In genomic region chr20:62288535-62289105, GRCh38 we compare ENCODE assay signal across 22 cellular contexts. TPM values are rescaled to one million over a fixed set of nuclear protein-coding genes. Genes with fewer than 3 reads are reported as not detected.
DNase-seq lines count a peak whose midpoint lies in the region; ATAC-seq and TF ChIP-seq lines count a peak whose summit lies in the region.
"Had no signal": no experiment of that assay in that cellular context is flagged by ENCODE, and none has a peak within 500 bp of the region (broad histone marks: within the 10 kb centered on the region; RNA-seq: fewer than 3 reads in every experiment).

No MANE protein-coding gene starts in this region.

- H3K18ac ChIP-seq in H9 (ENCODE audit: insufficient read length, low read depth, low read length) (no peak overlapping the region), neuronal stem cell (ENCODE audit: low read length) (no peak overlapping the region)

- TF ChIP-seq CTCF in H9 (conservative IDR thresholded peaks at IDR 0.05) (no peak), CD14-positive monocyte (IDR thresholded peaks at IDR 0.05) (no peak)

- H3K36me3 ChIP-seq in neuronal stem cell (replicated peaks in 1 of 2; ENCODE audit: control insufficient read depth in 2 of 2, insufficient read depth in 2 of 2, low read length in 2 of 2) = peaks cover 31 to 76% of the 10 kb centered on the region in 2 donors

- H3K14ac ChIP-seq in H9 (ENCODE audit: insufficient read depth, low read length) = no peak overlapping the region; the same call in 1 of the 2 replicates
- no peak overlapping the region for H3K14ac ChIP-seq in neuronal stem cell (ENCODE audit: low read length)

- H2AFZ ChIP-seq in H9 (ENCODE audit: low read length) (no peak overlapping the region), neuronal stem cell (ENCODE audit: low read length) (no peak overlapping the region)

- H3K56ac ChIP-seq in H9 (ENCODE audit: insufficient read length, low read depth, low read length) = no peak overlapping the region

- no peak overlapping the region for H4K5ac ChIP-seq in H9 (ENCODE audit: insufficient read length, low read depth, low read length)

- H3K27ac ChIP-seq in H9 (ENCODE audit: insufficient read length, low read depth, low read length) = no peak overlapping the region
- H3K27ac ChIP-seq in neuronal stem cell (replicated peaks; ENCODE audit: low read length) = no peak overlapping the region
- H3K27ac ChIP-seq: BLaER1 treated with 17β-estradiol and CSF1 and Interleukin-3, amounts not matched to agents 10 nM and 100 nM; SJSA1 had no signal

- H3K4me1 Mint-ChIP-seq in H9 (no peaks in the 10 kb centered on the region), CD14-positive monocyte (no peaks in the 10 kb centered on the region)
- H3K4me1 Mint-ChIP-seq in central memory CD8-positive, alpha-beta T cell = peaks cover 16% of the 10 kb centered on the region

- H3K9me3 Mint-ChIP-seq in H9 (no peaks in the 10 kb centered on the region; a peak in 1 of 5 replicates), CD14-positive monocyte (peaks cover 0 to 3% (median 0%) of the 10 kb centered on the region in 7 donors)
- H3K9me3 Mint-ChIP-seq in central memory CD8-positive, alpha-beta T cell = no peaks in the 10 kb centered on the region
- H3K9me3 Mint-ChIP-seq: CD8-positive, alpha-beta memory T cell had no signal

- no peaks in the 10 kb centered on the region for H3K27me3 Mint-ChIP-seq in H9 (ENCODE audit: low read depth)
- no peaks in the 10 kb centered on the region for H3K27me3 Mint-ChIP-seq in central memory CD8-positive, alpha-beta T cell
- H3K27me3 Mint-ChIP-seq in CD14-positive monocyte (ENCODE audit: low read depth in 3 of 3) = no peaks in the 10 kb centered on the region
- H3K27me3 Mint-ChIP-seq: CD8-positive, alpha-beta memory T cell had no signal

- H3K4me1 ChIP-seq in H9 (ENCODE audit: insufficient read depth, low read length) (no peaks in the 10 kb centered on the region), neuronal stem cell (ENCODE audit: control insufficient read depth in 2 of 2, insufficient read depth in 1 of 2, low read depth in 1 of 2, low read length in 2 of 2) (no peaks in the 10 kb centered on the region)
- H3K4me1 ChIP-seq: SJSA1 had no signal

- no peak overlapping the region for H4K8ac ChIP-seq in H9 (replicated peaks; ENCODE audit: insufficient read length, low read depth, low read length)
- peak overlapping the region; percentile 17 for H4K8ac ChIP-seq in neuronal stem cell (ENCODE audit: low read depth, low read length)

- H2AK5ac ChIP-seq in H9 (ENCODE audit: insufficient read length, low read length) = no peak overlapping the region
- no peak overlapping the region for H2AK5ac ChIP-seq in neuronal stem cell (ENCODE audit: low read depth, low read length)

- H3K27ac Mint-ChIP-seq in H9 (peak overlapping the region; percentile 7 to 52 (median 19); a peak in 4 of 7 replicates), CD14-positive monocyte (no peak overlapping the region)
- peak overlapping the region; percentile 80 for H3K27ac Mint-ChIP-seq in central memory CD8-positive, alpha-beta T cell (ENCODE audit: low read depth)

- no peak overlapping the region for H3K4me3 Mint-ChIP-seq in H9
- H3K4me3 Mint-ChIP-seq in central memory CD8-positive, alpha-beta T cell = no peak overlapping the region
- no peak overlapping the region for H3K4me3 Mint-ChIP-seq in CD14-positive monocyte
- H3K4me3 Mint-ChIP-seq: CD8-positive, alpha-beta memory T cell had no signal

- H3K9ac ChIP-seq in H9 (ENCODE audit: extremely low read depth, insufficient read length, low read length) (no peak overlapping the region), neuronal stem cell (ENCODE audit: low read depth, low read length, poor library complexity) (peak overlapping the region; percentile 50)
- H3K9ac ChIP-seq: BLaER1 treated with 17β-estradiol and CSF1 and Interleukin-3, amounts not matched to agents 10 nM and 100 nM had no signal

- H3T11ph ChIP-seq in H9 (ENCODE audit: low read length) = no peak overlapping the region

- H2BK120ac ChIP-seq in H9 (ENCODE audit: low read depth, low read length, poor library complexity, severe bottlenecking) = no peak overlapping the region
- H2BK120ac ChIP-seq in neuronal stem cell (ENCODE audit: low read depth, low read length) = no peak overlapping the region

- no peak for ATAC-seq in central memory CD8-positive, alpha-beta T cell (replicated peaks; ENCODE audit: extremely low read depth, poor library complexity, severe bottlenecking)
- ATAC-seq: Panc1 had no signal

- H3K36me3 Mint-ChIP-seq in H9 (ENCODE audit: insufficient read depth in 1 of 3, low read depth in 3 of 3) = peaks cover 10 to 52% (median 31%) of the 10 kb centered on the region in 3 experiments; a peak in 6 of 7 replicates
- peaks cover 15% of the 10 kb centered on the region for H3K36me3 Mint-ChIP-seq in central memory CD8-positive, alpha-beta T cell (ENCODE audit: insufficient read depth)
- peaks cover 63 to 84% of the 10 kb centered on the region in 2 donors for H3K36me3 Mint-ChIP-seq in CD14-positive monocyte

- H4K91ac ChIP-seq in H9 (ENCODE audit: insufficient read length, low read depth, low read length) = no peak overlapping the region
- H4K91ac ChIP-seq in neuronal stem cell (ENCODE audit: low read depth, low read length, poor library complexity) = no peak overlapping the region

- H3K79me2 ChIP-seq in H9 (ENCODE audit: insufficient read depth, low read length) = no peaks in the 10 kb centered on the region

- H2BK15ac ChIP-seq in H9 (ENCODE audit: low read depth, low read length) (no peak overlapping the region), neuronal stem cell (ENCODE audit: low read length) (no peak overlapping the region)

- no peaks in the 10 kb centered on the region for H3K79me1 ChIP-seq in H9 (ENCODE audit: insufficient read depth, low read depth, low read length, poor library complexity, severe bottlenecking)
- no peaks in the 10 kb centered on the region for H3K79me1 ChIP-seq in neuronal stem cell (ENCODE audit: low read depth, low read length)

- H3K27me3 ChIP-seq in H9 (ENCODE audit: insufficient read depth, low read length) (no peaks in the 10 kb centered on the region), neuronal stem cell (ENCODE audit: control insufficient read depth in 3 of 3, insufficient read depth in 3 of 3, low read depth in 1 of 3, low read length in 3 of 3) (no peaks in the 10 kb centered on the region)
- H3K27me3 ChIP-seq: SJSA1 had no signal

- H3K4me2 ChIP-seq in H9 (ENCODE audit: insufficient read depth, insufficient read length, low read length) (no peak overlapping the region), neuronal stem cell (ENCODE audit: insufficient read depth, low read length, poor library complexity, severe bottlenecking) (no peak overlapping the region)
- H3K4me2 ChIP-seq: BLaER1 treated with 17β-estradiol and CSF1 and Interleukin-3, amounts not matched to agents 10 nM and 100 nM had no signal

- no CpG with 5 or more reads among the region's 15 CpGs for WGBS in H9 (ENCODE audit: extremely low coverage, insufficient read length, low lambda C conversion rate)
- no CpG with 5 or more reads among the region's 15 CpGs for WGBS in neuronal stem cell (ENCODE audit: extremely low coverage in 2 of 2, insufficient read length in 2 of 2, insufficient replicate concordance in 1 of 2), 2 donors

- no peak overlapping the region for H2BK12ac ChIP-seq in H9 (ENCODE audit: insufficient read length, low read depth, low read length)
- H2BK12ac ChIP-seq in neuronal stem cell (ENCODE audit: low read length) = no peak overlapping the region

- H3K4ac ChIP-seq in H9 (ENCODE audit: low read depth, low read length) = no peak overlapping the region
- no peak overlapping the region for H3K4ac ChIP-seq in neuronal stem cell (ENCODE audit: low read length)

- H3K23me2 ChIP-seq in H9 (ENCODE audit: insufficient read length, low read depth, low read length, poor library complexity, severe bottlenecking) = no peaks in the 10 kb centered on the region

- H2BK20ac ChIP-seq in H9 (ENCODE audit: low read depth, low read length, poor library complexity, severe bottlenecking) = no peak overlapping the region

- H3K23ac ChIP-seq in H9 (ENCODE audit: insufficient read length, low read depth, low read length) (no peak overlapping the region), neuronal stem cell (ENCODE audit: low read depth, low read length, poor library complexity) (no peak overlapping the region)

- DNase-seq in NCI-H2171 treated with DMSO at 0.1 percent for 48 hours (lab: John Stamatoyannopoulos, UW) (peak; percentile 50), NCI-H2171 (lab: John Stamatoyannopoulos, UW) (no peak), H9 (no peak), neuronal stem cell (ENCODE audit: low spot score) (no peak), activated gamma-delta T cell (lab: John Stamatoyannopoulos, UW) (no peak), CD14-positive monocyte (ENCODE audit: low spot score) (no peak)
- DNase-seq in central memory CD8-positive, alpha-beta T cell (ENCODE audit: low spot score in 2 of 2) = no peak
- no peak for DNase-seq in central memory CD4-positive, alpha-beta T cell
- DNase-seq: 8988T; Calu3; CD8-positive, alpha-beta memory T cell; GF-D8; KBM-7; MM.1S; NCI-H1048; NCI-H1417 treated with DMSO at 0.1 percent for 48 hours; NCI-H1930; NCI-H748 treated with DMSO at 0.1 percent for 48 hours; T-helper 1 cell had no signal

- no peak overlapping the region for H3K4me3 ChIP-seq in neuronal stem cell (ENCODE audit: low read length in 2 of 2)
- H3K4me3 ChIP-seq: BLaER1 treated with 17β-estradiol and CSF1 and Interleukin-3, amounts not matched to agents 10 nM and 100 nM; SJSA1 had no signal

- intact Hi-C loops in CD14-positive monocyte (cut with micrococcal nuclease) = no loop called here

- H4K20me1 ChIP-seq in H9 (ENCODE audit: control insufficient read depth, insufficient read depth, insufficient read length) = peaks cover 3% of the 10 kb centered on the region

- no peak overlapping the region for H2BK5ac ChIP-seq in H9 (ENCODE audit: insufficient read length, low read length)
- no peak overlapping the region for H2BK5ac ChIP-seq in neuronal stem cell (ENCODE audit: low read length)

- H3K9me3 ChIP-seq in H9 (ENCODE audit: control insufficient read depth, low read depth, low read length) (no peaks in the 10 kb centered on the region), neuronal stem cell (replicated peaks in 1 of 2; ENCODE audit: control insufficient read depth in 2 of 2, insufficient read depth in 1 of 2, low read depth in 1 of 2, low read length in 2 of 2) (peaks cover 0 to 7% of the 10 kb centered on the region in 2 donors)
- H3K9me3 ChIP-seq: BLaER1 treated with 17β-estradiol and CSF1 and Interleukin-3, amounts not matched to agents 10 nM and 100 nM; SJSA1 had no signal

RNA-seq across cellular contexts. Expression of gene ADRM1, which starts 14.2 kb away (rescaled TPM):
- 153 and 154 TPM in 2 replicates for total RNA-seq in H9 (2021)
- polyA plus RNA-seq in neuronal stem cell (2013, experiment 1 of 2) = 69.1 TPM
- polyA plus RNA-seq in neuronal stem cell (2013, experiment 2 of 2) = 69.0 TPM
- 10 to 100 TPM; 72.5 to 81.5 TPM for polyA plus RNA-seq in CD14-positive monocyte

RNA-seq across cellular contexts. Expression of gene OSBPL2, which starts 50.3 kb away (rescaled TPM):
- 42.9 and 47.3 TPM in 2 replicates for total RNA-seq in H9 (2021)
- polyA plus RNA-seq in neuronal stem cell (2013, experiment 1 of 2) = 23.2 TPM
- polyA plus RNA-seq in neuronal stem cell (2013, experiment 2 of 2) = 23.6 TPM
- 10 to 100 TPM; 12.9 to 17.9 TPM for polyA plus RNA-seq in CD14-positive monocyte

Comparison
In these comparisons a context has a peak if more than half of its experiments do, and no peak if none do; other contexts are left out.
1. H3K27ac Mint-ChIP-seq: peak in H9 (3 of 3) and central memory CD8-positive, alpha-beta T cell (single experiment); none in CD14-positive monocyte (0 of 7).